In the genomic region with DNA sequence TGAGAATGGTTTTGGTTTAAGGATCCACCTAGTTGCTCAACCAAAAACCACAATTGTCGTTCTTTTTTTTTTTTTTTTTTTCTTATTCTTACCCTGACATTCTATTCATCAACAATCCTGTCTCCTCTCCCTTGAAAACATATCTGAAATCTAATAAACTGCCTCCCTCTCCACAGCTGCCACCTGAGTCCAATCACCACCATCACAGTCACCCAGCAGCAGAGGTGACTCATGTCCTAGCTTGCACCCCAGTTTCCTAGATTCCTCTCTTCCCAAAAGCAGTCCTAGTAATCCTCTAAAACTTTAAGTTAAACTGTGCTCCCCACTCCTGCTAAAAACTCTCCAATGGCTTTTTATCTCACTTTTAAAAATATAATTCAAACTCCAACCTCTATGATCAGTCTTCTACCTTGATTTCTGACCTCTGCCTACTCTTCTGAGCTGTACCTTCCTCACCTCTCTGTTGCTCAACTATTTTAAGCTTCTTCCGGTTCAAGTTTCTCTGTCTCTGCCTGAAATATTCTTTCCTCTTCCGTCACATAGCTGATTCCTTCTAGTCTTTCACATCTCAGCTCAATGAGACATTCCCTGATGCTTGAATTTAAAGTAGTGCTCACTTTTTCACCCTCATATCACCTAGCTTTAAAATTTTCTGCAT, we compare ENCODE assay signal across 1 cellular context.
TF ChIP-seq lines count a peak whose summit lies in the region.

No MANE protein-coding gene starts in this region.

TF ChIP-seq in GM23338, 12 proteins besides CTCF, POLR2A, EP300 and RAD21 (continued from another document):
- TF ChIP-seq ZNF331 (CRISPR knock-in tag; IDR thresholded peaks at IDR 0.05; ENCODE audit: low read depth) (no peak), CREB1 (CRISPR knock-in tag; IDR thresholded peaks at IDR 0.05; ENCODE audit: low read depth) (no peak), JUNB (IDR thresholded peaks at IDR 0.05; ENCODE audit: unreplicated experiment) (no peak), ZNF114 (CRISPR knock-in tag; IDR thresholded peaks at IDR 0.05) (no peak)
TF ChIP-seq in GM23338: peak in this region for 0.
